In the genomic region with DNA sequence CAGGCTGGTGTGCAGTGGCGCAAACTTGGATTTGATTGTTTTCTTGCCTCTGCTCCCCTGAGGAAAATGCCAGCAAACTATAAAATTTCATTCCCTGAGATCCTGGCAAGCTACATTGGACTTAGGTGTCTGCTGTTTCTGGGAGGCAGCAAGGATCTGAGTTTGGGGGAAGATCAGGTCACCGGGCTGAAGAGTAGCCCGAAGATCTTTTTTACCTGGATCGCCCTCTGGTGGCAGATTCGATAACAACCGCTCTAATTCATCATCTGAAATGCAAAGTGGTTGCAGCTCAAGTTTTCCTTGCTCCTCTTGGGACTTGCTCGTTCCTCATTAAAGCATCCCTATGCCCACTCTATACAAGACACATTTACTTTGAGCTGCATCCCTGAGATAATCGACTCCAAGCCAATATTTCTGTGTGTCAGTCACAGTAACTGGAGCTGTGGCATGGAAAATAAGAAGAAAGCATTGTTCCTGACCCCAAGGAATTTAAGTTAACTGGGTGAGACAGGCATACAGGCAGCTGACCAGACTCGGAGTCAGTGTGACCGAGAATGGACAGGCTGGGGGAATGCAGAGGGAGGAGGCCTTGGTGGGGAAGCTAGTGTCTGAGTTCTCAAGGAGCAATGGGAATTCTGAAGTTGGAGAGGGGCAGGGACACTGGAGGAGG, we compare ENCODE assay signal across 8 cellular contexts.
DNase-seq lines count a peak whose midpoint lies in the region; ATAC-seq and TF ChIP-seq lines count a peak whose summit lies in the region.

No MANE protein-coding gene starts in this region.

- H3K4me2 ChIP-seq in mesendoderm (ENCODE audit: low read length), result no peak overlapping the region

- H3K36me3 ChIP-seq in mesendoderm (ENCODE audit: control insufficient read depth, insufficient read depth, low read length), result no peaks in the 10 kb centered on the region

- no peak overlapping the region for H3K18ac ChIP-seq in mesendoderm (ENCODE audit: low read length)

- H3K4me3 Mint-ChIP-seq in activated CD4-positive, alpha-beta T cell treated with anti-CD3 and anti-CD28 coated beads, Interleukin-2, amount 10 ng/mL, durations not matched to agents 24 days and 14 days, result no peak overlapping the region
- H3K4me3 Mint-ChIP-seq in stimulated activated naive B cell treated with anti-CD40 and anti-IgM and Interleukin-4, amounts not matched to agents 10 μg/mL and 1 μg/mL and 100 μg/mL, for 72 hours, result no peak overlapping the region

- H3K9ac ChIP-seq in mesendoderm (ENCODE audit: low read length), result no peak overlapping the region

- H3K27me3 Mint-ChIP-seq in activated CD4-positive, alpha-beta T cell treated with anti-CD3 and anti-CD28 coated beads, Interleukin-2, amount 10 ng/mL, durations not matched to agents 24 days and 14 days, result peaks cover 10% of the 10 kb centered on the region
- peaks cover 24 to 35% of the 10 kb centered on the region in 2 donors for H3K27me3 Mint-ChIP-seq in stimulated activated naive B cell treated with anti-CD40 and anti-IgM and Interleukin-4, amounts not matched to agents 10 μg/mL and 1 μg/mL and 100 μg/mL, for 72 hours

- H3K9me3 Mint-ChIP-seq in activated CD4-positive, alpha-beta T cell treated with anti-CD3 and anti-CD28 coated beads, Interleukin-2, amount 10 ng/mL, durations not matched to agents 24 days and 14 days, result no peaks in the 10 kb centered on the region
- no peaks in the 10 kb centered on the region for H3K9me3 Mint-ChIP-seq in stimulated activated naive B cell treated with anti-CD40 and anti-IgM and Interleukin-4, amounts not matched to agents 10 μg/mL and 1 μg/mL and 100 μg/mL, for 72 hours

- H3K79me1 ChIP-seq in mesendoderm (ENCODE audit: low read length), result no peaks in the 10 kb centered on the region

- H3K4me1 ChIP-seq in mesendoderm (ENCODE audit: control insufficient read depth, low read depth, low read length), result no peaks in the 10 kb centered on the region

- intact Hi-C loops in activated CD4-positive, alpha-beta T cell treated with anti-CD3 and anti-CD28 coated beads, Interleukin-2, amount 10 ng/mL, durations not matched to agents 24 days and 14 days (cut with micrococcal nuclease), result loop anchor here (1.0 kb wide), 1 partner anchor 243 kb away; no protein-coding TSS in a partner anchor
- intact Hi-C loops in dorsolateral prefrontal cortex (cut with DNase I), result loop anchor here in 1 of 2 donors (1.0 to 10.0 kb wide), 3 partner anchors 226 to 324 kb away; a partner anchor contains a TSS

- H3K36me3 Mint-ChIP-seq in activated CD4-positive, alpha-beta T cell treated with anti-CD3 and anti-CD28 coated beads, Interleukin-2, amount 10 ng/mL, durations not matched to agents 24 days and 14 days (ENCODE audit: low read depth), result no peaks in the 10 kb centered on the region
- H3K36me3 Mint-ChIP-seq in stimulated activated naive B cell treated with anti-CD40 and anti-IgM and Interleukin-4, amounts not matched to agents 10 μg/mL and 1 μg/mL and 100 μg/mL, for 72 hours, result no peaks in the 10 kb centered on the region

- WGBS in mesendoderm (ENCODE audit: extremely low coverage, insufficient coverage, low lambda C conversion rate), result no CpG with 5 or more reads among the region's 10 CpGs

- no peak overlapping the region for H3K56ac ChIP-seq in mesendoderm (ENCODE audit: low read length)

- TF ChIP-seq CTCF in GM12864 (IDR thresholded peaks at IDR 0.05; ENCODE audit: low read depth, low read length, missing control alignments) (peak; percentile 90), dorsolateral prefrontal cortex (IDR thresholded peaks at IDR 0.05 in 54 of 56, conservative IDR thresholded peaks at IDR 0.05 in 2 of 56; ENCODE audit: low read depth in 1 of 56, partially characterized antibody in 56 of 56) (peak; percentile 56 to 83 (median 74))

- DNase-seq in A172 (ENCODE audit: low spot score), result peak; percentile 63
- DNase-seq in GM12864 (ENCODE audit: low read depth), result peak; percentile 12
- DNase-seq in NCI-H1694 treated with DMSO at 0.1 percent for 48 hours (lab: John Stamatoyannopoulos, UW), result peak; percentile 42
- peak; percentile 83 for DNase-seq in activated CD4-positive, alpha-beta T cell treated with anti-CD3 and anti-CD28 coated beads, Interleukin-2, amount 10 ng/mL, durations not matched to agents 24 days and 14 days
- peak in 5 of 10 donors; percentile 30 to 70 (median 54) for DNase-seq in dorsolateral prefrontal cortex
- peak; percentile 72 for DNase-seq in mesendoderm
- peak; percentile 23 for DNase-seq in stimulated activated naive B cell treated with anti-CD40 and anti-IgM and Interleukin-4, amounts not matched to agents 10 μg/mL and 1 μg/mL and 100 μg/mL, for 72 hours

- H3K27me3 ChIP-seq in dorsolateral prefrontal cortex, result peaks cover 0 to 4% (median 0%) of the 10 kb centered on the region in 45 donors
- H3K27me3 ChIP-seq in mesendoderm (ENCODE audit: insufficient read depth, low read length, poor library complexity), result no peaks in the 10 kb centered on the region

- H2AK5ac ChIP-seq in mesendoderm (ENCODE audit: low read length), result no peak overlapping the region

- no peaks in the 10 kb centered on the region for H3K79me2 ChIP-seq in mesendoderm (ENCODE audit: control insufficient read depth, insufficient read depth, low read length)

- H4K5ac ChIP-seq in mesendoderm (ENCODE audit: low read length), result no peak overlapping the region

- H3K27ac Mint-ChIP-seq in activated CD4-positive, alpha-beta T cell treated with anti-CD3 and anti-CD28 coated beads, Interleukin-2, amount 10 ng/mL, durations not matched to agents 24 days and 14 days, result no peak overlapping the region
- H3K27ac Mint-ChIP-seq in stimulated activated naive B cell treated with anti-CD40 and anti-IgM and Interleukin-4, amounts not matched to agents 10 μg/mL and 1 μg/mL and 100 μg/mL, for 72 hours, result no peak overlapping the region

- no peak overlapping the region for H3K4ac ChIP-seq in mesendoderm (ENCODE audit: low read depth, low read length)

- peaks cover 3% of the 10 kb centered on the region for H3K4me1 Mint-ChIP-seq in activated CD4-positive, alpha-beta T cell treated with anti-CD3 and anti-CD28 coated beads, Interleukin-2, amount 10 ng/mL, durations not matched to agents 24 days and 14 days
- peaks cover 0 to 7% of the 10 kb centered on the region in 2 donors for H3K4me1 Mint-ChIP-seq in stimulated activated naive B cell treated with anti-CD40 and anti-IgM and Interleukin-4, amounts not matched to agents 10 μg/mL and 1 μg/mL and 100 μg/mL, for 72 hours

- no peak overlapping the region for H2BK120ac ChIP-seq in mesendoderm (ENCODE audit: low read depth, low read length)

- H3K4me3 ChIP-seq in GM12864 (ENCODE audit: low read depth, low read length) (no peak overlapping the region), dorsolateral prefrontal cortex (no peak overlapping the region), mesendoderm (ENCODE audit: low read length) (no peak overlapping the region)

- no peak overlapping the region for H2BK15ac ChIP-seq in mesendoderm (replicated peaks; ENCODE audit: low read depth)

- ATAC-seq in stimulated activated naive B cell treated with anti-CD40 and anti-IgM and Interleukin-4, amounts not matched to agents 10 μg/mL and 1 μg/mL and 100 μg/mL, for 72 hours (replicated peaks), result peak in 1 of 2 donors; percentile 38
- no peak for ATAC-seq in HG03521 (IDR thresholded peaks at IDR 0.05; ENCODE audit: unreplicated experiment)

- no peak overlapping the region for H2BK5ac ChIP-seq in mesendoderm (ENCODE audit: low read length)

- H3K27ac ChIP-seq in dorsolateral prefrontal cortex (no peak overlapping the region), mesendoderm (ENCODE audit: low read depth, low read length) (no peak overlapping the region)

- H3K23ac ChIP-seq in mesendoderm (ENCODE audit: low read length), result no peak overlapping the region

- H4K8ac ChIP-seq in mesendoderm (ENCODE audit: low read depth, low read length), result no peak overlapping the region
